Comparison of ENCODE assay signal across 2 cellular contexts in the genomic region with DNA sequence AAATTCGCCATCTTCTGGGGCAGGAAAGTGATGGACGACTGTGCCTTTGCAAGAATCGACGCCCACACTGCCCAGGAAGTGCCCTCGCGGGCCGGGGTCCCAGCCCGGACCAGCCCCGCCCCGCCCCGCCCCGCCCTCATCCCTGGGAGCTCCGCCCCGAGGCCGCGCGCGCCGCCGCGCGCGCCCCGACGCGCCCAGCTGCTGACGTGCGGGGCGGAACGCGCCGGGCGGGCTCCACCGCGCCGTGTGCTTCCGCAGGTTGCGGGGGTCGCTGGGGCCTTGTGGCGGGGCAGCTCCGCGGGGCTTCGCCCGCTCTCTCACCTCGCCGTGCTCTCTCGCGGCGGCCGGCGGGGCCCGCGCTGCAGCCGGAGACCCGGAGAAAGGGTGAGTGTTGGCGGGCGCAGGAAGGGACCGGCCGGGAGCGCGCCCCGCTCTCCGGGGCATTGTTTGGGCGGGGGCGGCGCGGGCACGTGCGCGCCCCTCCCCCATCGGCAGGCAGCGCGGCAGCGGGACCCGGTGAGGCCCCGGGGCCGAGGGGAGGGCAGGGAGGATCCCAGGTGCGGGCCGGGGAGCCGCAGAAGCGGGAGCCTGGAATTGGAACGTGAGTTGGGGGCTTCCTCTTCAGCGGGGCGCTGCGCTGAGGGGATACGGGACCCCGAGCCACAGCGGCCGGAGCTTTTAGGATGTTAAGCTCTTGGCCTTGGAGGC.
A peak's percentile ranks its signal among the peaks of the same experiment; 100 is the strongest.
TF ChIP-seq lines count a peak whose summit lies in the region.

A gene (plus strand): TSS at position 188 of the 708 bp plus-strand sequence. CDS start 17,366 bp downstream, outside the sequence.

TF ChIP-seq in IMR-90, 13 proteins besides CTCF, POLR2A, EP300 and RAD21:
- TF ChIP-seq NFE2L2 (IDR thresholded peaks at IDR 0.05; ENCODE audit: low read depth, low read length) = no peak
- TF ChIP-seq BHLHE40 (IDR thresholded peaks at IDR 0.05; ENCODE audit: low read depth, low read length) = peak; percentile 94
- TF ChIP-seq MAFK (IDR thresholded peaks at IDR 0.05; ENCODE audit: low read depth, low read length) = no peak
- TF ChIP-seq RFX5 (IDR thresholded peaks at IDR 0.05; ENCODE audit: low read depth, low read length) = no peak
- TF ChIP-seq MAZ (IDR thresholded peaks at IDR 0.05; ENCODE audit: borderline replicate concordance, low read depth, low read length) = peak; percentile 64; the same call in 1 of the 2 replicates
- no peak for TF ChIP-seq CHD1 (IDR thresholded peaks at IDR 0.05; ENCODE audit: low read depth, low read length)
- TF ChIP-seq MXI1 (IDR thresholded peaks at IDR 0.05; ENCODE audit: borderline replicate concordance, low read depth, low read length) = peak; percentile 60; the same call in 1 of the 2 replicates
- TF ChIP-seq, protein P1, sequence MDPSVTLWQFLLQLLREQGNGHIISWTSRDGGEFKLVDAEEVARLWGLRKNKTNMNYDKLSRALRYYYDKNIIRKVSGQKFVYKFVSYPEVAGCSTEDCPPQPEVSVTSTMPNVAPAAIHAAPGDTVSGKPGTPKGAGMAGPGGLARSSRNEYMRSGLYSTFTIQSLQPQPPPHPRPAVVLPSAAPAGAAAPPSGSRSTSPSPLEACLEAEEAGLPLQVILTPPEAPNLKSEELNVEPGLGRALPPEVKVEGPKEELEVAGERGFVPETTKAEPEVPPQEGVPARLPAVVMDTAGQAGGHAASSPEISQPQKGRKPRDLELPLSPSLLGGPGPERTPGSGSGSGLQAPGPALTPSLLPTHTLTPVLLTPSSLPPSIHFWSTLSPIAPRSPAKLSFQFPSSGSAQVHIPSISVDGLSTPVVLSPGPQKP (IDR thresholded peaks at IDR 0.05; ENCODE audit: borderline replicate concordance, low read depth, low read length) = no peak
- TF ChIP-seq SMC3 (IDR thresholded peaks at IDR 0.05; ENCODE audit: low read depth, low read length) = no peak

TF ChIP-seq in neural cell, 6 proteins besides CTCF, POLR2A, EP300 and RAD21:
- peak; percentile 86 for TF ChIP-seq POLR2AphosphoS5 (IDR thresholded peaks at IDR 0.05)
- TF ChIP-seq EZH2 (IDR thresholded peaks at IDR 0.05; ENCODE audit: borderline replicate concordance, insufficient read depth, low read length, poor library complexity, severe bottlenecking) = no peak
- TF ChIP-seq SMC3 (conservative IDR thresholded peaks at IDR 0.05; ENCODE audit: poor library complexity) = peak; percentile 49
- TF ChIP-seq, protein P2, sequence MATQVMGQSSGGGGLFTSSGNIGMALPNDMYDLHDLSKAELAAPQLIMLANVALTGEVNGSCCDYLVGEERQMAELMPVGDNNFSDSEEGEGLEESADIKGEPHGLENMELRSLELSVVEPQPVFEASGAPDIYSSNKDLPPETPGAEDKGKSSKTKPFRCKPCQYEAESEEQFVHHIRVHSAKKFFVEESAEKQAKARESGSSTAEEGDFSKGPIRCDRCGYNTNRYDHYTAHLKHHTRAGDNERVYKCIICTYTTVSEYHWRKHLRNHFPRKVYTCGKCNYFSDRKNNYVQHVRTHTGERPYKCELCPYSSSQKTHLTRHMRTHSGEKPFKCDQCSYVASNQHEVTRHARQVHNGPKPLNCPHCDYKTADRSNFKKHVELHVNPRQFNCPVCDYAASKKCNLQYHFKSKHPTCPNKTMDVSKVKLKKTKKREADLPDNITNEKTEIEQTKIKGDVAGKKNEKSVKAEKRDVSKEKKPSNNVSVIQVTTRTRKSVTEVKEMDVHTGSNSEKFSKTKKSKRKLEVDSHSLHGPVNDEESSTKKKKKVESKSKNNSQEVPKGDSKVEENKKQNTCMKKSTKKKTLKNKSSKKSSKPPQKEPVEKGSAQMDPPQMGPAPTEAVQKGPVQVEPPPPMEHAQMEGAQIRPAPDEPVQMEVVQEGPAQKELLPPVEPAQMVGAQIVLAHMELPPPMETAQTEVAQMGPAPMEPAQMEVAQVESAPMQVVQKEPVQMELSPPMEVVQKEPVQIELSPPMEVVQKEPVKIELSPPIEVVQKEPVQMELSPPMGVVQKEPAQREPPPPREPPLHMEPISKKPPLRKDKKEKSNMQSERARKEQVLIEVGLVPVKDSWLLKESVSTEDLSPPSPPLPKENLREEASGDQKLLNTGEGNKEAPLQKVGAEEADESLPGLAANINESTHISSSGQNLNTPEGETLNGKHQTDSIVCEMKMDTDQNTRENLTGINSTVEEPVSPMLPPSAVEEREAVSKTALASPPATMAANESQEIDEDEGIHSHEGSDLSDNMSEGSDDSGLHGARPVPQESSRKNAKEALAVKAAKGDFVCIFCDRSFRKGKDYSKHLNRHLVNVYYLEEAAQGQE (IDR thresholded peaks at IDR 0.05; ENCODE audit: borderline replicate concordance) = peak; percentile 29
- peak; percentile 96 for TF ChIP-seq MXI1 (conservative IDR thresholded peaks at IDR 0.05; ENCODE audit: poor library complexity, severe bottlenecking)
- TF ChIP-seq TAF1 (IDR thresholded peaks at IDR 0.05; ENCODE audit: low read depth) = no peak
